ENCODE assay signal across 9 cellular contexts in genomic region chr11:106012744-106013143, GRCh38. TPM values are rescaled to one million over a fixed set of nuclear protein-coding genes. Genes with fewer than 3 reads are reported as not detected.
DNase-seq lines count a peak whose midpoint lies in the region; ATAC-seq and TF ChIP-seq lines count a peak whose summit lies in the region.
"Had no signal": no experiment of that assay in that cellular context is flagged by ENCODE, and none has a peak within 500 bp of the region (broad histone marks: within the 10 kb centered on the region; RNA-seq: fewer than 3 reads in every experiment).

No MANE protein-coding gene starts in this region.

- no peaks in the 10 kb centered on the region for H3K9me3 ChIP-seq in GM23248 (ENCODE audit: low read depth)
- no peaks in the 10 kb centered on the region for H3K9me3 ChIP-seq in RWPE2 (ENCODE audit: severe bottlenecking)
- H3K9me3 ChIP-seq in A673 (ENCODE audit: low read depth, low read length, poor library complexity, severe bottlenecking): no peaks in the 10 kb centered on the region

- no TSS peak for BruUV-seq in A673 (replicated peaks; lab: Mats Ljungman, UMichigan)

- H3K27me3 ChIP-seq in GM23248 (replicated peaks; ENCODE audit: insufficient read depth): no peaks in the 10 kb centered on the region
- H3K27me3 ChIP-seq in RWPE2 (ENCODE audit: insufficient read depth, poor library complexity, severe bottlenecking): no peaks in the 10 kb centered on the region
- H3K27me3 ChIP-seq in A673 (replicated peaks; ENCODE audit: insufficient read depth, low read depth, low read length, poor library complexity): no peaks in the 10 kb centered on the region

- H2AFZ ChIP-seq in GM23248: no peak overlapping the region

- ATAC-seq in RWPE2 (ENCODE audit: low read depth): peak; percentile 78

- H3K9ac ChIP-seq in GM23248: no peak overlapping the region

- no peak overlapping the region for H3K27ac ChIP-seq in GM23248
- H3K27ac ChIP-seq in RWPE2 (ENCODE audit: poor library complexity, severe bottlenecking): no peak overlapping the region
- no peak overlapping the region for H3K27ac ChIP-seq in A673 (ENCODE audit: low read depth, low read length, poor library complexity, severe bottlenecking)
- H3K27ac ChIP-seq: epithelial cell of prostate had no signal

- CTCF ChIA-PET in A673 (lab: Charles Lee): no interaction called here

- peaks cover 5% of the 10 kb centered on the region; the same call in 1 of the 2 replicates for H3K4me1 ChIP-seq in GM23248 (ENCODE audit: insufficient read depth)
- H3K4me1 ChIP-seq in RWPE2 (ENCODE audit: insufficient read depth, poor library complexity, severe bottlenecking): no peaks in the 10 kb centered on the region
- peaks cover 15% of the 10 kb centered on the region for H3K4me1 ChIP-seq in A673 (ENCODE audit: insufficient read depth, low read length, poor library complexity, severe bottlenecking)

- peaks cover 30% of the 10 kb centered on the region for H3K36me3 ChIP-seq in GM23248 (ENCODE audit: low read depth)
- H3K36me3 ChIP-seq in RWPE2 (ENCODE audit: low read depth): peaks cover 49% of the 10 kb centered on the region
- peaks cover 30% of the 10 kb centered on the region for H3K36me3 ChIP-seq in A673 (ENCODE audit: insufficient read depth, low read length, poor library complexity, severe bottlenecking)

- in situ Hi-C loops in GM23248 (cut with MboI): no loop called here

- H3K9me2 ChIP-seq in GM23248 (ENCODE audit: insufficient read depth): no peaks in the 10 kb centered on the region

- no peak overlapping the region for H3K4me2 ChIP-seq in GM23248 (ENCODE audit: unreplicated experiment)

- DNase-seq in GM23248 (peak; percentile 54), RWPE2 (ENCODE audit: low spot score) (no peak), fibroblast of gingiva (ENCODE audit: low read depth) (peak; percentile 46), pons (ENCODE audit: low spot score) (peak; percentile 50), NCI-H82 (lab: John Stamatoyannopoulos, UW) (no peak), A673 (ENCODE audit: low spot score) (no peak)
- DNase-seq in stimulated activated CD8-positive, alpha-beta memory T cell treated with anti-CD3 and anti-CD28 coated beads, Interleukin-4, amount 100 ng/mL, for 48 hours: no peak
- DNase-seq in central memory CD4-positive, alpha-beta T cell: no peak

- H4K20me1 ChIP-seq in GM23248 (ENCODE audit: insufficient read depth): no peaks in the 10 kb centered on the region

- no peak overlapping the region for H3K4me3 ChIP-seq in GM23248
- H3K4me3 ChIP-seq in RWPE2 (ENCODE audit: severe bottlenecking): no peak overlapping the region
- no peak overlapping the region for H3K4me3 ChIP-seq in A673 (ENCODE audit: low read depth, low read length, poor library complexity, severe bottlenecking)

- WGBS in GM23248 (ENCODE audit: low coverage in 1 of 2, low lambda C conversion rate in 2 of 2, missing lambda C conversion rate in 2 of 2), 2 experiments: 60 to 72% methylated on average over 3 of the region's 3 CpGs

- TF ChIP-seq CTCF in RWPE2 (IDR thresholded peaks at IDR 0.05; ENCODE audit: poor library complexity, severe bottlenecking) (no peak), A673 (conservative IDR thresholded peaks at IDR 0.05; ENCODE audit: low read depth, low read length) (no peak)

- intact Hi-C loops in A673 (cut with micrococcal nuclease; ENCODE audit: unreplicated experiment): no loop called here

- H3F3A ChIP-seq in GM23248 (ENCODE audit: insufficient read depth): no peaks in the 10 kb centered on the region

- peaks cover 83% of the 10 kb centered on the region for H3K79me2 ChIP-seq in GM23248 (ENCODE audit: insufficient read depth)

- POLR2A ChIA-PET in A673 (lab: Charles Lee; ENCODE audit: low non-redundant PET): no interaction called here

RNA-seq across cellular contexts. Expression of gene MSANTD4, which starts 9.3 kb away (rescaled TPM):
- 22.6 TPM in 2 replicates for total RNA-seq in GM23248 (2014; rRNA removed; shearing (Covaris generic))
- 9.1 and 9.8 TPM in 2 replicates for polyA plus RNA-seq in GM23248 (2016; fragmentation: Nextera tagmentation; extraction: Ambion mirVana)
- 25.6 and 27.7 TPM in 2 replicates for total RNA-seq in A673 (2021)

Comparison
In these comparisons a context has a peak if more than half of its experiments do, and no peak if none do; other contexts are left out.
1. DNase-seq: peak in GM23248 (single experiment), fibroblast of gingiva (single experiment) and pons (single experiment); none in RWPE2 (single experiment), stimulated activated CD8-positive, alpha-beta memory T cell treated with anti-CD3 and anti-CD28 coated beads, Interleukin-4, amount 100 ng/mL, for 48 hours (single experiment), NCI-H82 (single experiment), A673 (single experiment) and central memory CD4-positive, alpha-beta T cell (single experiment).